Comparison of ENCODE assay signal across 1 cellular context in genomic region chr1:247360991-247361721, GRCh38.
TF ChIP-seq lines count a peak whose summit lies in the region.

No MANE protein-coding gene starts in this region.

TF ChIP-seq in HepG2, 621 proteins besides CTCF, POLR2A, EP300 and RAD21 (continued from another document):
- TF ChIP-seq GPBP1L1 (CRISPR knock-in tag; IDR thresholded peaks at IDR 0.05) (no peak), ZZZ3 (CRISPR knock-in tag; IDR thresholded peaks at IDR 0.05; ENCODE audit: borderline replicate concordance) (no peak), CEBPG (CRISPR knock-in tag; IDR thresholded peaks at IDR 0.05) (no peak), ZNF329 (CRISPR knock-in tag; IDR thresholded peaks at IDR 0.05; ENCODE audit: low read depth) (no peak)
TF ChIP-seq in HepG2: peak in this region for 0.
